Comparison of ENCODE assay signal across 2 cellular contexts in the genomic region with DNA sequence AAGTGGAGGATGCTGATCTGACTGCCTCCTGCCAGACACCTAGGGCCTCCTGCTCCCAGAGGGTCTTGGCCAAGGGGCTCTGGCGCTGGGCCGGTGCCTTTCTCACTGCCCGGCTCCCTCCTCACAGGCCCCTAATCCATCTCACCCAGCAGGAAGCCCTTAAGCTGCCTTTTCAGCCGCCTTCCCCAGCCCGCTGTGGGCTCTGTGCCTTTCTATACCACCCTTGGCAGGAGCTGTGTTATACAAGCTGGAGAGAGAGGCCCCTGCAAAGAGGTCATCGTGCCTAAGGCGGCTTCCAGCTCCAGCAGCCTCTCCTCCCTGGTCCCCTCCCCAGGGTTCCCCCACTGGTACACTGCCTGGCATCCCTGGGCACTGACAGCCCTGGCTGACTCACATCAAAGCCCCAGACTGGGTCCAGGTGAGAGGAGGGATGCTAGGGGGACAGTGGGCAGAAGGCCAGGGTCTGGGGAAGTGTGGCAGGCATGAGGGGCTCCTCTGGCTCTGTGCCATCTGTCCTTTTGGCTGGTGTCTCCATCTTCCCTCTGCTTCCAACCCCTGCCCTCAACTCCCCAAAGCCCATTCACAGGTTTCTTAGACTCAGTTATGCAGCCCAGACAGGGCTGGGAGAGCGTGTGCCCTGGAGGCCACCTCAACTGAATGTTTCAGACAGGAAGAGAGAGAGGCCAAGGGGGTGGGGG.
TF ChIP-seq lines count a peak whose summit lies in the region.

No MANE protein-coding gene starts in this region.

TF ChIP-seq in SK-N-SH, 30 proteins besides CTCF, POLR2A, EP300 and RAD21:
- TF ChIP-seq SMC3 (IDR thresholded peaks at IDR 0.05; ENCODE audit: low read depth, low read length) (no peak), NRF1 (IDR thresholded peaks at IDR 0.05; ENCODE audit: low read depth, low read length) (no peak), MEF2A (IDR thresholded peaks at IDR 0.05; ENCODE audit: borderline replicate concordance, low read depth) (no peak), ELF1 (IDR thresholded peaks at IDR 0.05) (no peak), FOSL2 (IDR thresholded peaks at IDR 0.05; ENCODE audit: borderline replicate concordance, low read depth) (no peak), PBX3 (IDR thresholded peaks at IDR 0.05) (no peak), JUND (IDR thresholded peaks at IDR 0.05) (no peak), FOXJ3 (CRISPR knock-in tag; IDR thresholded peaks at IDR 0.05) (no peak), TEAD4 (IDR thresholded peaks at IDR 0.05; ENCODE audit: borderline replicate concordance, insufficient read depth) (no peak)
- TF ChIP-seq, protein P1, sequence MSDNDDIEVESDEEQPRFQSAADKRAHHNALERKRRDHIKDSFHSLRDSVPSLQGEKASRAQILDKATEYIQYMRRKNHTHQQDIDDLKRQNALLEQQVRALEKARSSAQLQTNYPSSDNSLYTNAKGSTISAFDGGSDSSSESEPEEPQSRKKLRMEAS (IDR thresholded peaks at IDR 0.05; ENCODE audit: low read depth), result no peak

TF ChIP-seq in SK-N-SH treated with all-trans-retinoic acid at 6 μM for 48 hours, 23 proteins besides CTCF, POLR2A, EP300 and RAD21 (continued from another document):
- TF ChIP-seq CREB5 (CRISPR knock-in tag; IDR thresholded peaks at IDR 0.05; ENCODE audit: low read depth), result no peak
- no peak for TF ChIP-seq TOX (CRISPR knock-in tag; IDR thresholded peaks at IDR 0.05; ENCODE audit: borderline replicate concordance)
- TF ChIP-seq RARB (CRISPR knock-in tag; IDR thresholded peaks at IDR 0.05), result no peak
- TF ChIP-seq ZNF70 (CRISPR knock-in tag; IDR thresholded peaks at IDR 0.05), result no peak
- no peak for TF ChIP-seq ZFP30 (CRISPR knock-in tag; IDR thresholded peaks at IDR 0.05)
- no peak for TF ChIP-seq ISL1 (CRISPR knock-in tag; IDR thresholded peaks at IDR 0.05)
